28 cellular contexts compared by ENCODE assay signal in the genomic region with DNA sequence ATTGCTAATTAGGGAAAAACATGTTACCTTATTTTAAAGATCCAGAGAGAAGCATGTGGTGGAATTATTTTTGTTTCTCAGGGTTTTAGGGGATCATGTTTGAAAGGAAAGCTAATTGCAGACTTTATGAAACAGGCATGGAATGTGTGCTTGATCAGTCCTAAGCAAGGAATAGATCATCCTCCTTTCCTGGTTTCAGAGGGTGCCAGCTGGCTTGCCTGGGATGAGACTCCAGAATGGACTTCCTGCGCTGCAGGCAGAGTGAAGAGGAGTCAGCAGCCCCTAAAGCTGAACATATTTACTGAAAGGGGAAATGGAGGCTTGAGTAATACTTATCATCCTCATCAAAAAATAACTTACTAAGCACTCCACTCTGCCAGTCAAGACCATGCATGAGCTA. TPM values are rescaled to one million over a fixed set of nuclear protein-coding genes. Genes with fewer than 3 reads are reported as not detected.
"Had no signal": no experiment of that assay in that cellular context is flagged by ENCODE, and none has a peak within 500 bp of the region (broad histone marks: within the 10 kb centered on the region; RNA-seq: fewer than 3 reads in every experiment).

No MANE protein-coding gene starts in this region.

- ATAC-seq: heart left ventricle, left colon, left ventricle myocardium superior, psoas muscle, right lobe of liver had no signal

- H3K9me3 ChIP-seq: colonic mucosa, heart left ventricle, psoas muscle, right lobe of liver, stomach, thoracic aorta, transverse colon had no signal

- H3K9me3 Mint-ChIP-seq: naive B cell, nephron had no signal

- FAIRE-seq: frontal cortex had no signal

- H3K27ac ChIP-seq: colonic mucosa, heart left ventricle, psoas muscle, right lobe of liver, skin epidermis, stomach, thoracic aorta, transverse colon had no signal

- H3K4me1 Mint-ChIP-seq: naive B cell, nephron had no signal

- H3K27ac Mint-ChIP-seq: naive B cell, nephron had no signal

- DNase-seq: colonic mucosa; dermis blood vessel endothelial cell; heart left ventricle; hippocampal formation; left colon; left ventricle myocardium superior; mesenchymal stem cell; midbrain; naive B cell; occipital lobe; psoas muscle; retina; right lobe of liver; stimulated activated CD4-positive, alpha-beta T cell treated with anti-CD3 and anti-CD28 coated beads, Interleukin-2, amount 100 ng/mL, for 24 hours; stimulated activated CD4-positive, alpha-beta T cell treated with anti-CD3 and anti-CD28 coated beads, Interleukin-4, amount 100 ng/mL, for 4 hours; stimulated activated naive CD4-positive, alpha-beta T cell; stomach; substantia nigra; transverse colon had no signal

- H3K4me3 ChIP-seq: colonic mucosa, heart left ventricle, lung, psoas muscle, right lobe of liver, skin epidermis, stomach, thoracic aorta, transverse colon had no signal

- H3K4me3 Mint-ChIP-seq: naive B cell, nephron had no signal

- H3K36me3 Mint-ChIP-seq: naive B cell had no signal

- H3K27me3 ChIP-seq: colonic mucosa had no signal

- H3K4me1 ChIP-seq: colonic mucosa, heart left ventricle, psoas muscle, right lobe of liver, stomach, transverse colon had no signal

- H3K36me3 ChIP-seq: colonic mucosa, heart left ventricle, right lobe of liver, stomach, thoracic aorta, transverse colon had no signal

RNA-seq across cellular contexts. Expression of a gene that starts 13.3 kb away (rescaled TPM):
- total RNA-seq: right lobe of liver, thoracic aorta had no signal
- polyA plus RNA-seq: lung, psoas muscle, stomach, urinary bladder had no signal

RNA-seq across cellular contexts. Expression of a gene that starts 55.8 kb away (rescaled TPM):
- total RNA-seq: colonic mucosa, epithelial cell of proximal tubule, glomerular endothelial cell, kidney epithelial cell, left colon, left ventricle myocardium superior, psoas muscle, right lobe of liver, thoracic aorta, transverse colon, urinary bladder had no signal
- polyA plus RNA-seq: heart left ventricle, psoas muscle, stomach, urinary bladder had no signal
